ENCODE assay signal across 27 cellular contexts in the genomic region with DNA sequence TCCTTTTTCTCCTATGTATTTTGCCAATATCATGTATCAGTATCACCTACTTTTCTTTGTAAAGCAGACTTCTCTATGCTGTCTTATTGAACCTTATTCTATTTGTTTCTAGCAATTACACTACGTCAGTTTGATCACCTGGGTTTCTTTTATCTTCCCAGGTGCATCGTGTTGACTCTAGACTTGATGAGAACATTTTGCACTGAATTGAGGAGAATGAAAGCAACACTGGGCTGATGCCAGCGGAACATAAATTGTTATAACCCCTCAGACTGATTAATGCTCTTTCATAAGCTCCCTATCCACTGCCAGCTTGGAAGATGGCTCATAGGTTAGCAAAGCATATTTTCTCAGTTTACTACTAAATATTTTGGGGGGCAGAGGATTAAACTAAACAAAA.
DNase-seq lines count a peak whose midpoint lies in the region; ATAC-seq and TF ChIP-seq lines count a peak whose summit lies in the region.
"Had no signal": no experiment of that assay in that cellular context is flagged by ENCODE, and none has a peak within 500 bp of the region (broad histone marks: within the 10 kb centered on the region; RNA-seq: fewer than 3 reads in every experiment).

No MANE protein-coding gene starts in this region.

- H3K9me3 ChIP-seq in transverse colon = no peaks in the 10 kb centered on the region
- H3K9me3 ChIP-seq: colonic mucosa had no signal

- DNase-seq in NCI-H2171 treated with DMSO at 0.1 percent for 48 hours (lab: John Stamatoyannopoulos, UW) (peak; percentile 2), NCI-H2171 (lab: John Stamatoyannopoulos, UW) (no peak), NCI-H146 treated with DMSO at 0.1 percent for 48 hours (lab: John Stamatoyannopoulos, UW; ENCODE audit: unreplicated experiment) (peak; percentile 90), NCI-H748 treated with DMSO at 0.1 percent for 48 hours (lab: John Stamatoyannopoulos, UW) (peak; percentile 98), transverse colon (peak; percentile 11), glutamatergic neuron (no peak)
- DNase-seq in activated CD4-positive, alpha-beta T cell treated with anti-CD3 and anti-CD28 coated beads for 1 hour = no peak
- DNase-seq: activated CD4-positive, alpha-beta T cell treated with anti-CD3 and anti-CD28 coated beads, Interleukin-2, amount 50 U/mL, for 48 hours; activated CD8-positive, alpha-beta memory T cell treated with anti-CD3 and anti-CD28 coated beads, Interleukin-2, amount 50 U/mL, for 4 hours; activated naive CD4-positive, alpha-beta T cell treated with Interleukin-2 at 50 U/mL for 16 hours; colonic mucosa; effector memory CD4-positive, alpha-beta T cell; HFFc6; islet precursor cell; MV-4-11; NCI-H226; PC-3; right cardiac atrium; stimulated activated naive CD4-positive, alpha-beta T cell; T-helper 2 cell had no signal

- WGBS in transverse colon (ENCODE audit: low coverage in 1 of 2), 2 donors = 41 to 64% methylated on average over 3 of the region's 3 CpGs

- H3K27ac Mint-ChIP-seq in glutamatergic neuron (ENCODE audit: unreplicated experiment) = no peak overlapping the region
- H3K27ac Mint-ChIP-seq: GM23338, HFFc6, IgD-negative memory B cell had no signal

- no peak overlapping the region for H3K27ac ChIP-seq in transverse colon
- H3K27ac ChIP-seq: C4-2B, colonic mucosa had no signal

- no peaks in the 10 kb centered on the region for H3K36me3 Mint-ChIP-seq in glutamatergic neuron (ENCODE audit: unreplicated experiment)

- no peaks in the 10 kb centered on the region for H3K9me3 Mint-ChIP-seq in glutamatergic neuron (ENCODE audit: unreplicated experiment)
- H3K9me3 Mint-ChIP-seq: GM23338, HFFc6, IgD-negative memory B cell had no signal

- H3K4me3 ChIP-seq in transverse colon = no peak overlapping the region
- H3K4me3 ChIP-seq: colonic mucosa, GM23338, smooth muscle cell had no signal

- H3K27me3 ChIP-seq in transverse colon = no peaks in the 10 kb centered on the region
- H3K27me3 ChIP-seq: colonic mucosa had no signal

- no peak for TF ChIP-seq POLR2A in transverse colon (IDR thresholded peaks at IDR 0.05)

- intact Hi-C loops in transverse colon (cut with DNase I; ENCODE audit: low total_unique reads) = no loop called here

- H3K4me3 Mint-ChIP-seq in glutamatergic neuron (ENCODE audit: unreplicated experiment) = no peak overlapping the region
- H3K4me3 Mint-ChIP-seq: GM23338, HFFc6, IgD-negative memory B cell had no signal

- H3K36me3 ChIP-seq in transverse colon = peaks cover 0 to 6% (median 0%) of the 10 kb centered on the region in 4 donors
- H3K36me3 ChIP-seq: colonic mucosa had no signal

- no peak for TF ChIP-seq EP300 in transverse colon (IDR thresholded peaks at IDR 0.05; ENCODE audit: low read depth)

- no peaks in the 10 kb centered on the region for H3K27me3 Mint-ChIP-seq in glutamatergic neuron (ENCODE audit: unreplicated experiment)
- H3K27me3 Mint-ChIP-seq: IgD-negative memory B cell had no signal

- peaks cover 7% of the 10 kb centered on the region for H3K4me1 Mint-ChIP-seq in glutamatergic neuron (ENCODE audit: low read depth, unreplicated experiment)

- in situ Hi-C loops in transverse colon (cut with MboI; ENCODE audit: low pct_ligation_motif_present in 1 of 4, low pct_unique_long_range_greater_than_20kb in 1 of 4, low sequenced_read_pairs in 3 of 4) = no loop called here

- ATAC-seq in HG03571 (IDR thresholded peaks at IDR 0.05; ENCODE audit: unreplicated experiment) = no peak
- ATAC-seq: activated CD4-positive, CD25-positive, alpha-beta regulatory T cell treated with anti-CD3 and anti-CD28 coated beads, Interleukin-2, amount 50 U/mL, for 24 hours; GM23338; PC-3; right cardiac atrium; SK-N-SH treated with all-trans-retinoic acid at 6 μM for 48 hours had no signal

- TF ChIP-seq CTCF in transverse colon (IDR thresholded peaks at IDR 0.05) (no peak), glutamatergic neuron (IDR thresholded peaks at IDR 0.05; ENCODE audit: partially characterized antibody, unreplicated experiment) (no peak)

- no peaks in the 10 kb centered on the region for H3K4me1 ChIP-seq in transverse colon
- H3K4me1 ChIP-seq: colonic mucosa had no signal

Comparison
In these comparisons a context has a peak if more than half of its experiments do, and no peak if none do; other contexts are left out.
1. DNase-seq: peak in NCI-H2171 treated with DMSO at 0.1 percent for 48 hours (single experiment), NCI-H146 treated with DMSO at 0.1 percent for 48 hours (single experiment), NCI-H748 treated with DMSO at 0.1 percent for 48 hours (single experiment) and transverse colon (single experiment); none in NCI-H2171 (single experiment), activated CD4-positive, alpha-beta T cell treated with anti-CD3 and anti-CD28 coated beads for 1 hour (single experiment) and glutamatergic neuron (single experiment).